ENCODE assay signal across 3 cellular contexts in the genomic region with DNA sequence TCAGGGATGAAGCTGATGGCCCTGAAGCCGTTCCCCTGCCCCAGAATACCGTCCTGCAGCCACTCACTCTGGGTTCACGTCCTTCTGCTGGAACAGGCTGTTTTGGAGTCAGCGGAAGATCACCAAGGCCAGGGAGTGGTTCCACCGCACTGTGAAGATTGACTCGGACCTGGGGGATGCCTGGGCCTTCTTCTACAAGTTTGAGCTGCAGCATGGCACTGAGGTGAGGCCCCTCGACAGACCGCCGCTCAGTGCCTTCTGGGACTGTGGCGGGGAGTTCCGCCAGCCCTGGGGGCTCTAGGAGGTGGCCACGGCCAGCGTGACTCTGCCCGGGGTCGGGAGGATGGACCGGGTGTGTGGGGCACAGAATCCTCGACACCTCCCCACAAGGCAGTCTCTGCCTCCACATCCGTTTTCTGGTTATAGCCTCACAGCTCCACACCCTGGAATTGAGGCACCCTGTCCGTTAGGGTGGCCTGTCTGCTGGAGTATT.
TF ChIP-seq lines count a peak whose summit lies in the region.

No MANE protein-coding gene starts in this region.

TF ChIP-seq in SK-N-SH, 30 proteins besides CTCF, POLR2A, EP300 and RAD21:
- TF ChIP-seq, protein P1, sequence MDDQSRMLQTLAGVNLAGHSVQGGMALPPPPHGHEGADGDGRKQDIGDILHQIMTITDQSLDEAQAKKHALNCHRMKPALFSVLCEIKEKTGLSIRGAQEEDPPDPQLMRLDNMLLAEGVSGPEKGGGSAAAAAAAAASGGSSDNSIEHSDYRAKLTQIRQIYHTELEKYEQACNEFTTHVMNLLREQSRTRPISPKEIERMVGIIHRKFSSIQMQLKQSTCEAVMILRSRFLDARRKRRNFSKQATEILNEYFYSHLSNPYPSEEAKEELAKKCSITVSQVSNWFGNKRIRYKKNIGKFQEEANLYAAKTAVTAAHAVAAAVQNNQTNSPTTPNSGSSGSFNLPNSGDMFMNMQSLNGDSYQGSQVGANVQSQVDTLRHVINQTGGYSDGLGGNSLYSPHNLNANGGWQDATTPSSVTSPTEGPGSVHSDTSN (IDR thresholded peaks at IDR 0.05) = no peak
- TF ChIP-seq NRF1 (IDR thresholded peaks at IDR 0.05; ENCODE audit: low read depth, low read length) (no peak), TEAD4 (IDR thresholded peaks at IDR 0.05; ENCODE audit: borderline replicate concordance, insufficient read depth) (no peak), SIN3A (IDR thresholded peaks at IDR 0.05; ENCODE audit: borderline replicate concordance, low read depth, low read length) (no peak), JUND (IDR thresholded peaks at IDR 0.05) (no peak), RFX5 (IDR thresholded peaks at IDR 0.05; ENCODE audit: low read length) (no peak), TAF1 (IDR thresholded peaks at IDR 0.05; ENCODE audit: borderline replicate concordance, low read depth, low read length) (no peak), TCF12 (IDR thresholded peaks at IDR 0.05) (no peak), YY1 (IDR thresholded peaks at IDR 0.05; ENCODE audit: low read depth) (no peak), EZH2phosphoT487 (IDR thresholded peaks at IDR 0.05; ENCODE audit: borderline replicate concordance, low read depth) (no peak), CHD2 (IDR thresholded peaks at IDR 0.05; ENCODE audit: low read length, partially characterized antibody) (no peak), GATA2 (CRISPR knock-in tag; IDR thresholded peaks at IDR 0.05) (no peak), FOXM1 (IDR thresholded peaks at IDR 0.05; ENCODE audit: low read depth) (no peak), MEF2A (IDR thresholded peaks at IDR 0.05; ENCODE audit: borderline replicate concordance, low read depth) (no peak)
- TF ChIP-seq, protein P2, sequence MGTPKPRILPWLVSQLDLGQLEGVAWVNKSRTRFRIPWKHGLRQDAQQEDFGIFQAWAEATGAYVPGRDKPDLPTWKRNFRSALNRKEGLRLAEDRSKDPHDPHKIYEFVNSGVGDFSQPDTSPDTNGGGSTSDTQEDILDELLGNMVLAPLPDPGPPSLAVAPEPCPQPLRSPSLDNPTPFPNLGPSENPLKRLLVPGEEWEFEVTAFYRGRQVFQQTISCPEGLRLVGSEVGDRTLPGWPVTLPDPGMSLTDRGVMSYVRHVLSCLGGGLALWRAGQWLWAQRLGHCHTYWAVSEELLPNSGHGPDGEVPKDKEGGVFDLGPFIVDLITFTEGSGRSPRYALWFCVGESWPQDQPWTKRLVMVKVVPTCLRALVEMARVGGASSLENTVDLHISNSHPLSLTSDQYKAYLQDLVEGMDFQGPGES (IDR thresholded peaks at IDR 0.05; ENCODE audit: low read depth, low read length) = no peak
- TF ChIP-seq, protein P3, sequence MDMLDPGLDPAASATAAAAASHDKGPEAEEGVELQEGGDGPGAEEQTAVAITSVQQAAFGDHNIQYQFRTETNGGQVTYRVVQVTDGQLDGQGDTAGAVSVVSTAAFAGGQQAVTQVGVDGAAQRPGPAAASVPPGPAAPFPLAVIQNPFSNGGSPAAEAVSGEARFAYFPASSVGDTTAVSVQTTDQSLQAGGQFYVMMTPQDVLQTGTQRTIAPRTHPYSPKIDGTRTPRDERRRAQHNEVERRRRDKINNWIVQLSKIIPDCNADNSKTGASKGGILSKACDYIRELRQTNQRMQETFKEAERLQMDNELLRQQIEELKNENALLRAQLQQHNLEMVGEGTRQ (IDR thresholded peaks at IDR 0.05; ENCODE audit: borderline replicate concordance, low read depth, low read length) = no peak
- TF ChIP-seq, protein P4, sequence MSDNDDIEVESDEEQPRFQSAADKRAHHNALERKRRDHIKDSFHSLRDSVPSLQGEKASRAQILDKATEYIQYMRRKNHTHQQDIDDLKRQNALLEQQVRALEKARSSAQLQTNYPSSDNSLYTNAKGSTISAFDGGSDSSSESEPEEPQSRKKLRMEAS (IDR thresholded peaks at IDR 0.05; ENCODE audit: low read depth) = no peak

TF ChIP-seq in SK-N-SH treated with all-trans-retinoic acid at 6 μM for 48 hours, 23 proteins besides CTCF, POLR2A, EP300 and RAD21:
- TF ChIP-seq ARNTL (CRISPR knock-in tag; IDR thresholded peaks at IDR 0.05; ENCODE audit: borderline replicate concordance, low read depth) (no peak), ESRRG (CRISPR knock-in tag; IDR thresholded peaks at IDR 0.05) (no peak), ZNF8 (CRISPR knock-in tag; IDR thresholded peaks at IDR 0.05) (no peak), ISL1 (CRISPR knock-in tag; IDR thresholded peaks at IDR 0.05) (no peak), CSDC2 (CRISPR knock-in tag; IDR thresholded peaks at IDR 0.05) (no peak), ZC3H10 (CRISPR knock-in tag; IDR thresholded peaks at IDR 0.05) (no peak), OSR1 (CRISPR knock-in tag; IDR thresholded peaks at IDR 0.05) (no peak), TOX (CRISPR knock-in tag; IDR thresholded peaks at IDR 0.05; ENCODE audit: borderline replicate concordance) (no peak), ZNF565 (CRISPR knock-in tag; conservative IDR thresholded peaks at IDR 0.05; ENCODE audit: low read depth) (no peak), SNAI2 (CRISPR knock-in tag; IDR thresholded peaks at IDR 0.05) (no peak), RARB (CRISPR knock-in tag; IDR thresholded peaks at IDR 0.05) (no peak), BACH2 (CRISPR knock-in tag; IDR thresholded peaks at IDR 0.05; ENCODE audit: borderline replicate concordance) (no peak), GLIS3 (CRISPR knock-in tag; IDR thresholded peaks at IDR 0.05) (no peak)
- TF ChIP-seq, protein P5, sequence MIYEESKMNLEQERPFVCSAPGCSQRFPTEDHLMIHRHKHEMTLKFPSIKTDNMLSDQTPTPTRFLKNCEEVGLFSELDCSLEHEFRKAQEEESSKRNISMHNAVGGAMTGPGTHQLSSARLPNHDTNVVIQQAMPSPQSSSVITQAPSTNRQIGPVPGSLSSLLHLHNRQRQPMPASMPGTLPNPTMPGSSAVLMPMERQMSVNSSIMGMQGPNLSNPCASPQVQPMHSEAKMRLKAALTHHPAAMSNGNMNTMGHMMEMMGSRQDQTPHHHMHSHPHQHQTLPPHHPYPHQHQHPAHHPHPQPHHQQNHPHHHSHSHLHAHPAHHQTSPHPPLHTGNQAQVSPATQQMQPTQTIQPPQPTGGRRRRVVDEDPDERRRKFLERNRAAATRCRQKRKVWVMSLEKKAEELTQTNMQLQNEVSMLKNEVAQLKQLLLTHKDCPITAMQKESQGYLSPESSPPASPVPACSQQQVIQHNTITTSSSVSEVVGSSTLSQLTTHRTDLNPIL (CRISPR knock-in tag; IDR thresholded peaks at IDR 0.05; ENCODE audit: low read depth) = no peak
- TF ChIP-seq, protein P6, sequence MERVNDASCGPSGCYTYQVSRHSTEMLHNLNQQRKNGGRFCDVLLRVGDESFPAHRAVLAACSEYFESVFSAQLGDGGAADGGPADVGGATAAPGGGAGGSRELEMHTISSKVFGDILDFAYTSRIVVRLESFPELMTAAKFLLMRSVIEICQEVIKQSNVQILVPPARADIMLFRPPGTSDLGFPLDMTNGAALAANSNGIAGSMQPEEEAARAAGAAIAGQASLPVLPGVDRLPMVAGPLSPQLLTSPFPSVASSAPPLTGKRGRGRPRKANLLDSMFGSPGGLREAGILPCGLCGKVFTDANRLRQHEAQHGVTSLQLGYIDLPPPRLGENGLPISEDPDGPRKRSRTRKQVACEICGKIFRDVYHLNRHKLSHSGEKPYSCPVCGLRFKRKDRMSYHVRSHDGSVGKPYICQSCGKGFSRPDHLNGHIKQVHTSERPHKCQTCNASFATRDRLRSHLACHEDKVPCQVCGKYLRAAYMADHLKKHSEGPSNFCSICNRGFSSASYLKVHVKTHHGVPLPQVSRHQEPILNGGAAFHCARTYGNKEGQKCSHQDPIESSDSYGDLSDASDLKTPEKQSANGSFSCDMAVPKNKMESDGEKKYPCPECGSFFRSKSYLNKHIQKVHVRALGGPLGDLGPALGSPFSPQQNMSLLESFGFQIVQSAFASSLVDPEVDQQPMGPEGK (CRISPR knock-in tag; IDR thresholded peaks at IDR 0.05; ENCODE audit: borderline replicate concordance) = no peak

TF ChIP-seq in GM12878, 131 proteins besides CTCF, POLR2A, EP300 and RAD21:
- TF ChIP-seq PAX5 (IDR thresholded peaks at IDR 0.05; ENCODE audit: borderline replicate concordance, low read depth, low read length) = no peak
- TF ChIP-seq, protein P7, sequence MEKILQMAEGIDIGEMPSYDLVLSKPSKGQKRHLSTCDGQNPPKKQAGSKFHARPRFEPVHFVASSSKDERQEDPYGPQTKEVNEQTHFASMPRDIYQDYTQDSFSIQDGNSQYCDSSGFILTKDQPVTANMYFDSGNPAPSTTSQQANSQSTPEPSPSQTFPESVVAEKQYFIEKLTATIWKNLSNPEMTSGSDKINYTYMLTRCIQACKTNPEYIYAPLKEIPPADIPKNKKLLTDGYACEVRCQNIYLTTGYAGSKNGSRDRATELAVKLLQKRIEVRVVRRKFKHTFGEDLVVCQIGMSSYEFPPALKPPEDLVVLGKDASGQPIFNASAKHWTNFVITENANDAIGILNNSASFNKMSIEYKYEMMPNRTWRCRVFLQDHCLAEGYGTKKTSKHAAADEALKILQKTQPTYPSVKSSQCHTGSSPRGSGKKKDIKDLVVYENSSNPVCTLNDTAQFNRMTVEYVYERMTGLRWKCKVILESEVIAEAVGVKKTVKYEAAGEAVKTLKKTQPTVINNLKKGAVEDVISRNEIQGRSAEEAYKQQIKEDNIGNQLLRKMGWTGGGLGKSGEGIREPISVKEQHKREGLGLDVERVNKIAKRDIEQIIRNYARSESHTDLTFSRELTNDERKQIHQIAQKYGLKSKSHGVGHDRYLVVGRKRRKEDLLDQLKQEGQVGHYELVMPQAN (conservative IDR thresholded peaks at IDR 0.05) = no peak
- TF ChIP-seq FOS (IDR thresholded peaks at IDR 0.05; ENCODE audit: borderline replicate concordance, extremely low read depth, insufficient read length) = no peak
- TF ChIP-seq, protein P4 (IDR thresholded peaks at IDR 0.05; ENCODE audit: low read depth, low read length) = no peak
- TF ChIP-seq, protein P8, sequence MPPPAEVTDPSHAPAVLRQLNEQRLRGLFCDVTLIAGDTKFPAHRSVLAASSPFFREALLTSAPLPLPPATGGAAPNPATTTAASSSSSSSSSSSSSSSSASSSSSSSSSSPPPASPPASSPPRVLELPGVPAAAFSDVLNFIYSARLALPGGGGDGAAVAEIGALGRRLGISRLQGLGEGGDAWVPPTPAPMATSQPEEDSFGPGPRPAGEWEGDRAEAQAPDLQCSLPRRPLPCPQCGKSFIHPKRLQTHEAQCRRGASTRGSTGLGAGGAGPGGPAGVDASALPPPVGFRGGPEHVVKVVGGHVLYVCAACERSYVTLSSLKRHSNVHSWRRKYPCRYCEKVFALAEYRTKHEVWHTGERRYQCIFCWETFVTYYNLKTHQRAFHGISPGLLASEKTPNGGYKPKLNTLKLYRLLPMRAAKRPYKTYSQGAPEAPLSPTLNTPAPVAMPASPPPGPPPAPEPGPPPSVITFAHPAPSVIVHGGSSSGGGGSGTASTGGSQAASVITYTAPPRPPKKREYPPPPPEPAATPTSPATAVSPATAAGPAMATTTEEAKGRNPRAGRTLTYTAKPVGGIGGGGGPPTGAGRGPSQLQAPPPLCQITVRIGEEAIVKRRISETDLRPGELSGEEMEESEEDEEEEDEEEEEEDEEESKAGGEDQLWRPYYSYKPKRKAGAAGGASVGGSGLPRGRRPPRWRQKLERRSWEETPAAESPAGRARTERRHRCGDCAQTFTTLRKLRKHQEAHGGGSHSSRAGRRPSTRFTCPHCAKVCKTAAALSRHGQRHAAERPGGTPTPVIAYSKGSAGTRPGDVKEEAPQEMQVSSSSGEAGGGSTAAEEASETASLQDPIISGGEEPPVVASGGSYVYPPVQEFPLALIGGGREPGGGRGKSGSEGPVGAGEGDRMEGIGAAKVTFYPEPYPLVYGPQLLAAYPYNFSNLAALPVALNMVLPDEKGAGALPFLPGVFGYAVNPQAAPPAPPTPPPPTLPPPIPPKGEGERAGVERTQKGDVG (CRISPR knock-in tag; IDR thresholded peaks at IDR 0.05) = no peak
- no peak for TF ChIP-seq CREB1 (IDR thresholded peaks at IDR 0.05; ENCODE audit: low read depth)
- TF ChIP-seq BHLHE40 (IDR thresholded peaks at IDR 0.05; ENCODE audit: borderline replicate concordance in 1 of 2, low read depth in 2 of 2, low read length in 1 of 2) = no peak
- no peak for TF ChIP-seq RB1 (IDR thresholded peaks at IDR 0.05; ENCODE audit: borderline replicate concordance)
- no peak for TF ChIP-seq NFIC (IDR thresholded peaks at IDR 0.05; ENCODE audit: low read depth, low read length)
- TF ChIP-seq YBX1 (IDR thresholded peaks at IDR 0.05) = no peak
- no peak for TF ChIP-seq IRF4 (IDR thresholded peaks at IDR 0.05; ENCODE audit: low read depth, low read length)
- TF ChIP-seq, protein P9, sequence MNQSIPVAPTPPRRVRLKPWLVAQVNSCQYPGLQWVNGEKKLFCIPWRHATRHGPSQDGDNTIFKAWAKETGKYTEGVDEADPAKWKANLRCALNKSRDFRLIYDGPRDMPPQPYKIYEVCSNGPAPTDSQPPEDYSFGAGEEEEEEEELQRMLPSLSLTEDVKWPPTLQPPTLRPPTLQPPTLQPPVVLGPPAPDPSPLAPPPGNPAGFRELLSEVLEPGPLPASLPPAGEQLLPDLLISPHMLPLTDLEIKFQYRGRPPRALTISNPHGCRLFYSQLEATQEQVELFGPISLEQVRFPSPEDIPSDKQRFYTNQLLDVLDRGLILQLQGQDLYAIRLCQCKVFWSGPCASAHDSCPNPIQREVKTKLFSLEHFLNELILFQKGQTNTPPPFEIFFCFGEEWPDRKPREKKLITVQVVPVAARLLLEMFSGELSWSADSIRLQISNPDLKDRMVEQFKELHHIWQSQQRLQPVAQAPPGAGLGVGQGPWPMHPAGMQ (IDR thresholded peaks at IDR 0.05; ENCODE audit: borderline replicate concordance) = no peak
- TF ChIP-seq, protein P10, sequence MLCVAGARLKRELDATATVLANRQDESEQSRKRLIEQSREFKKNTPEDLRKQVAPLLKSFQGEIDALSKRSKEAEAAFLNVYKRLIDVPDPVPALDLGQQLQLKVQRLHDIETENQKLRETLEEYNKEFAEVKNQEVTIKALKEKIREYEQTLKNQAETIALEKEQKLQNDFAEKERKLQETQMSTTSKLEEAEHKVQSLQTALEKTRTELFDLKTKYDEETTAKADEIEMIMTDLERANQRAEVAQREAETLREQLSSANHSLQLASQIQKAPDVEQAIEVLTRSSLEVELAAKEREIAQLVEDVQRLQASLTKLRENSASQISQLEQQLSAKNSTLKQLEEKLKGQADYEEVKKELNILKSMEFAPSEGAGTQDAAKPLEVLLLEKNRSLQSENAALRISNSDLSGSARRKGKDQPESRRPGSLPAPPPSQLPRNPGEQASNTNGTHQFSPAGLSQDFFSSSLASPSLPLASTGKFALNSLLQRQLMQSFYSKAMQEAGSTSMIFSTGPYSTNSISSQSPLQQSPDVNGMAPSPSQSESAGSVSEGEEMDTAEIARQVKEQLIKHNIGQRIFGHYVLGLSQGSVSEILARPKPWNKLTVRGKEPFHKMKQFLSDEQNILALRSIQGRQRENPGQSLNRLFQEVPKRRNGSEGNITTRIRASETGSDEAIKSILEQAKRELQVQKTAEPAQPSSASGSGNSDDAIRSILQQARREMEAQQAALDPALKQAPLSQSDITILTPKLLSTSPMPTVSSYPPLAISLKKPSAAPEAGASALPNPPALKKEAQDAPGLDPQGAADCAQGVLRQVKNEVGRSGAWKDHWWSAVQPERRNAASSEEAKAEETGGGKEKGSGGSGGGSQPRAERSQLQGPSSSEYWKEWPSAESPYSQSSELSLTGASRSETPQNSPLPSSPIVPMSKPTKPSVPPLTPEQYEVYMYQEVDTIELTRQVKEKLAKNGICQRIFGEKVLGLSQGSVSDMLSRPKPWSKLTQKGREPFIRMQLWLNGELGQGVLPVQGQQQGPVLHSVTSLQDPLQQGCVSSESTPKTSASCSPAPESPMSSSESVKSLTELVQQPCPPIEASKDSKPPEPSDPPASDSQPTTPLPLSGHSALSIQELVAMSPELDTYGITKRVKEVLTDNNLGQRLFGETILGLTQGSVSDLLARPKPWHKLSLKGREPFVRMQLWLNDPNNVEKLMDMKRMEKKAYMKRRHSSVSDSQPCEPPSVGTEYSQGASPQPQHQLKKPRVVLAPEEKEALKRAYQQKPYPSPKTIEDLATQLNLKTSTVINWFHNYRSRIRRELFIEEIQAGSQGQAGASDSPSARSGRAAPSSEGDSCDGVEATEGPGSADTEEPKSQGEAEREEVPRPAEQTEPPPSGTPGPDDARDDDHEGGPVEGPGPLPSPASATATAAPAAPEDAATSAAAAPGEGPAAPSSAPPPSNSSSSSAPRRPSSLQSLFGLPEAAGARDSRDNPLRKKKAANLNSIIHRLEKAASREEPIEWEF (IDR thresholded peaks at IDR 0.05; ENCODE audit: insufficient replicate concordance, low read depth, low read length) = no peak
TF ChIP-seq in GM12878: peak in this region for 0.
